ENCODE assay signal across 12 cellular contexts in genomic region chr6:3561745-3562144, GRCh38.
DNase-seq lines count a peak whose midpoint lies in the region; ATAC-seq, FAIRE-seq and TF ChIP-seq lines count a peak whose summit lies in the region.
"Had no signal": no experiment of that assay in that cellular context is flagged by ENCODE, and none has a peak within 500 bp of the region (broad histone marks: within the 10 kb centered on the region; RNA-seq: fewer than 3 reads in every experiment).

No MANE protein-coding gene starts in this region.

- H3K9me3 ChIP-seq in Caco-2 (no peaks in the 10 kb centered on the region), HepG2 (ENCODE audit: low read length) (no peaks in the 10 kb centered on the region), gastrocnemius medialis (no peaks in the 10 kb centered on the region)
- H3K9me3 ChIP-seq: sigmoid colon had no signal

- peak overlapping the region; percentile 32 for H3K27ac ChIP-seq in angular gyrus (ENCODE audit: low read depth, low read length)
- no peak overlapping the region for H3K27ac ChIP-seq in HepG2 (ENCODE audit: extremely low read length, insufficient read depth, low read length)
- H3K27ac ChIP-seq in gastrocnemius medialis, result no peak overlapping the region
- H3K27ac ChIP-seq: sigmoid colon had no signal

- CTCF ChIA-PET in Caco-2 (lab: Charles Lee), result interaction anchor here (0.6 to 1.0 kb wide), 5 partner anchors 105 to 378 kb away, joined by 3 to 10 read pairs (median 3); partner anchors contain the start of gene SLC22A23
- CTCF ChIA-PET in HepG2 (lab: Yijun Ruan, JAX; ENCODE audit: low intra/inter-chr PET ratio, low total read pairs), result no interaction called here

- H4K20me1 ChIP-seq in HepG2 (ENCODE audit: insufficient read depth, low read length), result no peaks in the 10 kb centered on the region

- peak overlapping the region; percentile 32 for H3K27ac Mint-ChIP-seq in Caco-2 (ENCODE audit: unreplicated experiment)

- 0% methylated on average over 1 of the region's 1 CpG for WGBS in HepG2 (ENCODE audit: low lambda C conversion rate)

- TF ChIP-seq EP300 in HepG2 (IDR thresholded peaks at IDR 0.05; ENCODE audit: low read depth in 2 of 2, low read length in 2 of 2) (no peak), HepG2 (CRISPR knock-in tag; IDR thresholded peaks at IDR 0.05; ENCODE audit: borderline replicate concordance) (no peak)

- FAIRE-seq in HepG2 (lab: Jason Lieb, UNC), result peak; percentile 23

- H3K36me3 ChIP-seq in Caco-2 (ENCODE audit: control insufficient read depth, insufficient read depth, low read length) (no peaks in the 10 kb centered on the region), HepG2 (replicated peaks in 1 of 2; ENCODE audit: control insufficient read depth in 1 of 2, insufficient read depth in 2 of 2, low read length in 2 of 2) (no peaks in the 10 kb centered on the region), gastrocnemius medialis (no peaks in the 10 kb centered on the region)
- H3K36me3 ChIP-seq: sigmoid colon had no signal

- H3K4me3 Mint-ChIP-seq in Caco-2 (ENCODE audit: unreplicated experiment), result no peak overlapping the region

- no peak overlapping the region for H2AFZ ChIP-seq in HepG2 (ENCODE audit: low read length)

- no TSS peak for BruUV-seq in Caco-2 (replicated peaks; lab: Mats Ljungman, UMichigan)
- no TSS peak for BruUV-seq in HepG2 (replicated peaks; lab: Mats Ljungman, UMichigan)

- POLR2A ChIA-PET in Caco-2 (lab: Charles Lee) (interaction anchor here (0.7 kb wide), 1 partner anchor 71 kb away, joined by 3 read pairs; no protein-coding TSS in a partner anchor), HepG2 (lab: Yijun Ruan, JAX) (no interaction called here)

- no peaks in the 10 kb centered on the region for H3K36me3 Mint-ChIP-seq in Caco-2 (ENCODE audit: insufficient read depth, unreplicated experiment)

- in situ Hi-C loops in HepG2 (cut with HindIII; ENCODE audit: extremely low pct_ligation_motif_present, low pct_unique_long_range_greater_than_20kb), result no loop called here
- in situ Hi-C loops in gastrocnemius medialis (cut with MboI; ENCODE audit: low sequenced_read_pairs in 4 of 4), result no loop called here

- TF ChIP-seq CTCF in Caco-2 (IDR thresholded peaks at IDR 0.05; ENCODE audit: insufficient read depth in 1 of 2, low read depth in 1 of 2, low read length in 1 of 2, severe bottlenecking in 1 of 2, unreplicated experiment in 1 of 2), result peak; percentile 27 to 39
- TF ChIP-seq CTCF in HepG2 (CRISPR knock-in tag; IDR thresholded peaks at IDR 0.05), result peak; percentile 21
- TF ChIP-seq CTCF in gastrocnemius medialis (IDR thresholded peaks at IDR 0.05 in 4 of 5, conservative IDR thresholded peaks at IDR 0.05 in 1 of 5), result no peak

- H3K27me3 ChIP-seq in Caco-2 (replicated peaks; ENCODE audit: control insufficient read depth, insufficient read depth, low read length) (no peaks in the 10 kb centered on the region), HepG2 (ENCODE audit: control insufficient read depth in 1 of 2, insufficient read depth in 2 of 2, low read length in 2 of 2) (peaks cover 2 to 13% of the 10 kb centered on the region in 2 experiments; a peak in 1 of 5 replicates), gastrocnemius medialis (no peaks in the 10 kb centered on the region)
- H3K27me3 ChIP-seq: sigmoid colon had no signal

- TF ChIP-seq RAD21 in HepG2 (CRISPR knock-in tag; IDR thresholded peaks at IDR 0.05), result no peak

- peak; percentile 87 for ATAC-seq in HepG2
- ATAC-seq in gastrocnemius medialis, result no peak
- ATAC-seq in GM21381 (IDR thresholded peaks at IDR 0.05; ENCODE audit: unreplicated experiment), result no peak

- TF ChIP-seq POLR2A in HepG2 (IDR thresholded peaks at IDR 0.05; ENCODE audit: insufficient read depth in 1 of 2, low read depth in 2 of 2, low read length in 2 of 2) (no peak), gastrocnemius medialis (IDR thresholded peaks at IDR 0.05) (no peak)

- no peaks in the 10 kb centered on the region for H3K27me3 Mint-ChIP-seq in Caco-2 (ENCODE audit: insufficient read depth, unreplicated experiment)

- DNase-seq in Caco-2 (peak in 1 of 2 experiments; percentile 34), NCI-H1436 treated with DMSO at 0.1 percent for 48 hours (lab: John Stamatoyannopoulos, UW) (peak; percentile 77), HepG2 (ENCODE audit: low spot score) (peak; percentile 20), GOT3 (lab: John Stamatoyannopoulos, UW) (no peak), gastrocnemius medialis (no peak), occipital lobe (lab: John Stamatoyannopoulos, UW) (no peak)
- DNase-seq: DND-41, islet precursor cell, NCI-H446 treated with DMSO at 0.1 percent for 48 hours, sigmoid colon had no signal

- H3K79me2 ChIP-seq in HepG2 (ENCODE audit: insufficient read depth, low read length), result no peaks in the 10 kb centered on the region

- peaks cover 18% of the 10 kb centered on the region for H3K4me1 Mint-ChIP-seq in Caco-2 (ENCODE audit: low read depth, unreplicated experiment)

- H3K9ac ChIP-seq in HepG2 (ENCODE audit: insufficient read depth, low read depth, low read length), result no peak overlapping the region

- H3K4me3 ChIP-seq in Caco-2 (ENCODE audit: low read depth, low read length) (no peak overlapping the region), HepG2 (replicated peaks in 1 of 3; ENCODE audit: insufficient read depth in 1 of 3, low read depth in 2 of 3, low read length in 3 of 3) (no peak overlapping the region), gastrocnemius medialis (no peak overlapping the region)
- H3K4me3 ChIP-seq: sigmoid colon had no signal

- peaks cover 8% of the 10 kb centered on the region for H3K9me3 Mint-ChIP-seq in Caco-2 (ENCODE audit: unreplicated experiment)

- H3K4me2 ChIP-seq in HepG2 (ENCODE audit: low read depth, low read length), result no peak overlapping the region

- peaks cover 17% of the 10 kb centered on the region for H3K4me1 ChIP-seq in Caco-2
- H3K4me1 ChIP-seq in HepG2 (ENCODE audit: insufficient read depth, low read length), result peaks cover 10% of the 10 kb centered on the region
- no peaks in the 10 kb centered on the region for H3K4me1 ChIP-seq in gastrocnemius medialis
- H3K4me1 ChIP-seq: sigmoid colon had no signal

- intact Hi-C loops in Caco-2 (cut with micrococcal nuclease; ENCODE audit: unreplicated experiment), result no loop called here
- intact Hi-C loops in HepG2 (cut with micrococcal nuclease; ENCODE audit: unreplicated experiment), result loop anchor here (1.0 kb wide), 1 partner anchor 282 kb away; no protein-coding TSS in a partner anchor
- intact Hi-C loops in gastrocnemius medialis (cut with DNase I; ENCODE audit: low total_unique reads), result no loop called here

TF ChIP-seq in HepG2, 621 proteins besides CTCF, POLR2A, EP300 and RAD21:
- peak; percentile 67 for TF ChIP-seq ZNF362 (CRISPR knock-in tag; IDR thresholded peaks at IDR 0.05; ENCODE audit: borderline replicate concordance)
- no peak for TF ChIP-seq NFAT5 (CRISPR knock-in tag; IDR thresholded peaks at IDR 0.05)
- peak; percentile 28; the same call in 1 of the 2 replicates for TF ChIP-seq STAG1 (CRISPR knock-in tag; IDR thresholded peaks at IDR 0.05)

Comparison
In these comparisons a context has a peak if more than half of its experiments do, and no peak if none do; other contexts are left out.
1. DNase-seq: peak in NCI-H1436 treated with DMSO at 0.1 percent for 48 hours (single experiment) and HepG2 (single experiment); none in GOT3 (single experiment), gastrocnemius medialis (0 of 2) and occipital lobe (single experiment).
2. CTCF ChIP-seq: peak in Caco-2 (2 of 2) and HepG2 (single experiment); none in gastrocnemius medialis (0 of 5).